In the genomic region with DNA sequence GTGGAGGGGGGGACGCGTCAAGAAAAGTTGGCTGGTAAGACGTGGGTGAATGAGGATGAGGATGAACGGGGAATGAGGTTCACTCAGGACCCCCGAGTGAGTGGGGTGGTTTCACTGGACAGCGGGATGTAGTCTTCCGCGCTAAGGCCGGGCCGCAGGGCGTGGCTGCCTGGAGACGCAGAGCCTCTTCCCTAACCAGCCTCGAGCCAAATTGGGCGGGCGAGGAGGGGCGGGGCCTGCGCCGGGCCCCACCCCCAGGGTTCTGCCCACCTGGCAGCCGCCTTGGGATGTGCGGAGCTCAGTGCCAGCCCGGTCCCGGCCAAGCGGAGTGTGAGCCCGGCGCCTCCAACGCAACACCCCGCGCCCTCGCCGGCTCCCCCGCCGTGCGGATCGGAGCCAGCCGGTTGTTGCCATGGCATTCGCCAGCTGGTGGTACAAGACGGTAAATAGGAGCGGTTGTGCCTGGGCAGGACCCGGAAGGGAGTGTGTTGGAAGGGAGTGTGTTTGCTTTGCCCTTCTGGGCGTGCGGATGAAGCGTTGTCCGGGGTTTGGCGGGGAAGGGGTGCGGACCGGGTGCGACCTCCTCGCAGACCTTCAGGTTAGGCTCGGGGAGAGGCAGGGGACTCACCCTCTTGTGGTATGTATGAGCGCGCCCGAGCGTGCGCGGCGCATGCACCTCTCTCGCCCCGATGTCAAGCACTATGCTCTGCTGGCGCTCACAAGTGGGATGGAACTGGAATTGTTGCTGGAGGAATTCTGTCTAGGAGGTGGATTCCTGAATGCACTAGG, we compare ENCODE assay signal across 8 cellular contexts. TPM values are rescaled to one million over a fixed set of nuclear protein-coding genes. Genes with fewer than 3 reads are reported as not detected.
DNase-seq lines count a peak whose midpoint lies in the region; ATAC-seq and TF ChIP-seq lines count a peak whose summit lies in the region.

No MANE protein-coding gene starts in this region.

- peaks cover 0 to 16% (median 1%) of the 10 kb centered on the region in 4 donors for H3K4me1 ChIP-seq in right lobe of liver

- peak overlapping the region; percentile 90 to 96 (median 93) for H3K27ac ChIP-seq in right lobe of liver

- WGBS in right lobe of liver (ENCODE audit: insufficient coverage, low coverage, low lambda C conversion rate, missing lambda C conversion rate), result 0% methylated on average over 19 of the region's 59 CpGs

- no peaks in the 10 kb centered on the region for H3K9me3 ChIP-seq in right lobe of liver

- ATAC-seq in GM19023 (IDR thresholded peaks at IDR 0.05; ENCODE audit: unreplicated experiment), result peak; percentile 82
- ATAC-seq in HG03175 (IDR thresholded peaks at IDR 0.05; ENCODE audit: unreplicated experiment), result peak; percentile 70
- peak; percentile 86 to 93 (median 88) for ATAC-seq in right lobe of liver

- no peaks in the 10 kb centered on the region for H3K9me3 Mint-ChIP-seq in dendritic cell treated with granulocyte-macrophage colony-stimulating factor and Interleukin-4, amounts not matched to agents 40 ng/mL and 50 ng/mL, for 4 days

- peak overlapping the region; percentile 79 to 93 (median 88) for H3K4me3 ChIP-seq in right lobe of liver

- peak; percentile 97 for DNase-seq in AG20443 (ENCODE audit: low spot score)
- peak; percentile 63 for DNase-seq in NCI-H345 treated with DMSO at 0.1 percent for 48 hours (lab: John Stamatoyannopoulos, UW; ENCODE audit: unreplicated experiment)
- peak; percentile 77 to 78 for DNase-seq in activated CD4-positive, alpha-beta T cell treated with anti-CD3 and anti-CD28 coated beads, Interleukin-2, amount 50 U/mL, for 24 hours (ENCODE audit: low read depth in 1 of 2, low spot score in 1 of 2)
- DNase-seq in right lobe of liver, result peak; percentile 94 to 97 (median 96)
- peak; percentile 81 to 83 for DNase-seq in stimulated activated CD4-positive, alpha-beta T cell treated with anti-CD3 and anti-CD28 coated beads, Interleukin-4, amount 100 ng/mL, for 4 hours

- no peaks in the 10 kb centered on the region for H3K36me3 ChIP-seq in right lobe of liver

- peaks cover 42% of the 10 kb centered on the region for H3K4me1 Mint-ChIP-seq in dendritic cell treated with granulocyte-macrophage colony-stimulating factor and Interleukin-4, amounts not matched to agents 40 ng/mL and 50 ng/mL, for 4 days (ENCODE audit: low read depth)

- no peak for TF ChIP-seq CTCF in right lobe of liver (IDR thresholded peaks at IDR 0.05)

- H3K27me3 Mint-ChIP-seq in dendritic cell treated with granulocyte-macrophage colony-stimulating factor and Interleukin-4, amounts not matched to agents 40 ng/mL and 50 ng/mL, for 4 days, result no peaks in the 10 kb centered on the region

- peaks cover 29% of the 10 kb centered on the region for H3K36me3 Mint-ChIP-seq in dendritic cell treated with granulocyte-macrophage colony-stimulating factor and Interleukin-4, amounts not matched to agents 40 ng/mL and 50 ng/mL, for 4 days (ENCODE audit: low read depth)

- H3K27me3 ChIP-seq in right lobe of liver, result no peaks in the 10 kb centered on the region

- H3K27ac Mint-ChIP-seq in dendritic cell treated with granulocyte-macrophage colony-stimulating factor and Interleukin-4, amounts not matched to agents 40 ng/mL and 50 ng/mL, for 4 days, result peak overlapping the region; percentile 97

- peak; percentile 92 for TF ChIP-seq POLR2A in right lobe of liver (IDR thresholded peaks at IDR 0.05)

- intact Hi-C loops in dendritic cell treated with granulocyte-macrophage colony-stimulating factor and Interleukin-4, amounts not matched to agents 40 ng/mL and 50 ng/mL, for 4 days (cut with micrococcal nuclease), result loop anchor here (1.0 to 2.0 kb wide), 2 partner anchors 30 to 40 kb away; no protein-coding TSS in a partner anchor
- intact Hi-C loops in right lobe of liver (cut with DNase I), result no loop called here

- H3K4me3 Mint-ChIP-seq in dendritic cell treated with granulocyte-macrophage colony-stimulating factor and Interleukin-4, amounts not matched to agents 40 ng/mL and 50 ng/mL, for 4 days, result peak overlapping the region; percentile 88

RNA-seq across cellular contexts. Expression of a gene that starts 0.7 kb away (rescaled TPM):
- total RNA-seq in right lobe of liver, result 100 to 1,000 TPM in 4 of 6 experiments, 10 to 100 TPM in 2; 86.8 to 187 (median 123) TPM

Comparison
In these comparisons a context has a peak if more than half of its experiments do, and no peak if none do; other contexts are left out.
1. Peak in every context shown above with its lines: DNase-seq, ATAC-seq, H3K4me3 ChIP-seq and H3K27ac ChIP-seq.